ENCODE assay signal across 1 cellular context in the genomic region with DNA sequence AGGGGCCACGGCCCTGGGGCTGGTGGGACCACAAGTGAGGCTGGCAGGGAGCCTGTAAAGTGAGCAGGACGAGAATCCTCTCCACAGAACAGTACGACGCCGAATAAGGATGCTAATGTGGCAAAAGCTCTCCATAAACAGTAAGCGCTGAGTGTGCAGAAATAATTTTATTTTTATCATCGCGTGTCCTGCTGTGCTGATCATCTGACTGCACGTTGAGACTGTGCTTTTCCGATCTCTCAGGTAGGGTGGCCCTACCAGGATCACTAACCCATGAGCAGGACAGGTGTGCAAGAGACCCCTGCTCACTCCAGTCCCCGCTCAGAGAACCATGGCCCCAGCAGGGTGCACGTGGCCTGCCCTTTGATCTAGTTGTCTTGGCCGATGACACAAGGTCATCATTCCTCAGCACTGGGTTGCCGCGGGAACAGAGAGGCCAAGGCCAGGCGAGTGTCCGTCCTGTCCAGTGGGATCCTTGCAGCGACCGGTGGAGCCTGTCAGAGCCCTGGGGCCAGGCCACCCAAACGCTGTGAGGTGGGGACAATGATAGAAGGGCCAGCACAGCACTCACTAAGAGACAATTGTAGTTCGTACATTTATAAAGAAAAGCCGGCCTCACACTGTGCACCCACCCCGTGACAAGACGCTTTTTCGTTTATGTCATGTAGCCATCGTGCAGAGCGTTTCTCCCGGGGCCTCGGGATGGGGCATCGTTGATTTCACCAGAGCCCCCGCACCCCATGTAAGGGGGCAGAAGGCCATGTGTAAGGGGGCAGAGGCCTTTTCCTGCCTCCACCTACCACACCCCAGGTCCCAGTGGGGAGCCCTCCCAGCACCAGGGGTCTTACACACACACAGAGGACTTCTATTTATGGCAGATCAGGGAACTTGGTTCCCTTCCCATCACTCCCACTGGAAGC.
TF ChIP-seq lines count a peak whose summit lies in the region.

No MANE protein-coding gene starts in this region.

TF ChIP-seq in HepG2, 621 proteins besides CTCF, POLR2A, EP300 and RAD21 (continued from another document):
- TF ChIP-seq NR2C2 (CRISPR knock-in tag; IDR thresholded peaks at IDR 0.05; ENCODE audit: borderline replicate concordance) = peak; percentile 77
- peak; percentile 49; the same call in 1 of the 2 replicates for TF ChIP-seq POGZ (CRISPR knock-in tag; IDR thresholded peaks at IDR 0.05)
- TF ChIP-seq ZNF788 (CRISPR knock-in tag; IDR thresholded peaks at IDR 0.05; ENCODE audit: borderline replicate concordance) = peak; percentile 71; the same call in 1 of the 2 replicates
- TF ChIP-seq ZNF543 (CRISPR knock-in tag; IDR thresholded peaks at IDR 0.05) = 0 out of 2 replicates have a peak, but pooled peaks have one; percentile 63
- no peak for TF ChIP-seq ISL2 (CRISPR knock-in tag; IDR thresholded peaks at IDR 0.05)
- TF ChIP-seq PAXIP1 (CRISPR knock-in tag; conservative IDR thresholded peaks at IDR 0.05) = peak; percentile 80
- TF ChIP-seq FOXK1 (CRISPR knock-in tag; IDR thresholded peaks at IDR 0.05; ENCODE audit: borderline replicate concordance, low read depth) = peak; percentile 51; the same call in 1 of the 2 replicates
- peak; percentile 57; the same call in 1 of the 2 replicates for TF ChIP-seq ZNF609 (CRISPR knock-in tag; IDR thresholded peaks at IDR 0.05; ENCODE audit: borderline replicate concordance)
- TF ChIP-seq, protein P1, sequence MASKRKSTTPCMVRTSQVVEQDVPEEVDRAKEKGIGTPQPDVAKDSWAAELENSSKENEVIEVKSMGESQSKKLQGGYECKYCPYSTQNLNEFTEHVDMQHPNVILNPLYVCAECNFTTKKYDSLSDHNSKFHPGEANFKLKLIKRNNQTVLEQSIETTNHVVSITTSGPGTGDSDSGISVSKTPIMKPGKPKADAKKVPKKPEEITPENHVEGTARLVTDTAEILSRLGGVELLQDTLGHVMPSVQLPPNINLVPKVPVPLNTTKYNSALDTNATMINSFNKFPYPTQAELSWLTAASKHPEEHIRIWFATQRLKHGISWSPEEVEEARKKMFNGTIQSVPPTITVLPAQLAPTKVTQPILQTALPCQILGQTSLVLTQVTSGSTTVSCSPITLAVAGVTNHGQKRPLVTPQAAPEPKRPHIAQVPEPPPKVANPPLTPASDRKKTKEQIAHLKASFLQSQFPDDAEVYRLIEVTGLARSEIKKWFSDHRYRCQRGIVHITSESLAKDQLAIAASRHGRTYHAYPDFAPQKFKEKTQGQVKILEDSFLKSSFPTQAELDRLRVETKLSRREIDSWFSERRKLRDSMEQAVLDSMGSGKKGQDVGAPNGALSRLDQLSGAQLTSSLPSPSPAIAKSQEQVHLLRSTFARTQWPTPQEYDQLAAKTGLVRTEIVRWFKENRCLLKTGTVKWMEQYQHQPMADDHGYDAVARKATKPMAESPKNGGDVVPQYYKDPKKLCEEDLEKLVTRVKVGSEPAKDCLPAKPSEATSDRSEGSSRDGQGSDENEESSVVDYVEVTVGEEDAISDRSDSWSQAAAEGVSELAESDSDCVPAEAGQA (IDR thresholded peaks at IDR 0.05; ENCODE audit: low read depth) = 0 out of 2 replicates have a peak, but pooled peaks have one; percentile 29
- TF ChIP-seq, protein P1 (CRISPR knock-in tag; IDR thresholded peaks at IDR 0.05; ENCODE audit: borderline replicate concordance) = no peak
- peak; percentile 74 for TF ChIP-seq RFX3 (CRISPR knock-in tag; IDR thresholded peaks at IDR 0.05)
- TF ChIP-seq RARA (CRISPR knock-in tag; IDR thresholded peaks at IDR 0.05) = peak; percentile 98
- TF ChIP-seq THAP9 (CRISPR knock-in tag; IDR thresholded peaks at IDR 0.05; ENCODE audit: borderline replicate concordance) = peak; percentile 35; the same call in 1 of the 2 replicates
- TF ChIP-seq, protein P2, sequence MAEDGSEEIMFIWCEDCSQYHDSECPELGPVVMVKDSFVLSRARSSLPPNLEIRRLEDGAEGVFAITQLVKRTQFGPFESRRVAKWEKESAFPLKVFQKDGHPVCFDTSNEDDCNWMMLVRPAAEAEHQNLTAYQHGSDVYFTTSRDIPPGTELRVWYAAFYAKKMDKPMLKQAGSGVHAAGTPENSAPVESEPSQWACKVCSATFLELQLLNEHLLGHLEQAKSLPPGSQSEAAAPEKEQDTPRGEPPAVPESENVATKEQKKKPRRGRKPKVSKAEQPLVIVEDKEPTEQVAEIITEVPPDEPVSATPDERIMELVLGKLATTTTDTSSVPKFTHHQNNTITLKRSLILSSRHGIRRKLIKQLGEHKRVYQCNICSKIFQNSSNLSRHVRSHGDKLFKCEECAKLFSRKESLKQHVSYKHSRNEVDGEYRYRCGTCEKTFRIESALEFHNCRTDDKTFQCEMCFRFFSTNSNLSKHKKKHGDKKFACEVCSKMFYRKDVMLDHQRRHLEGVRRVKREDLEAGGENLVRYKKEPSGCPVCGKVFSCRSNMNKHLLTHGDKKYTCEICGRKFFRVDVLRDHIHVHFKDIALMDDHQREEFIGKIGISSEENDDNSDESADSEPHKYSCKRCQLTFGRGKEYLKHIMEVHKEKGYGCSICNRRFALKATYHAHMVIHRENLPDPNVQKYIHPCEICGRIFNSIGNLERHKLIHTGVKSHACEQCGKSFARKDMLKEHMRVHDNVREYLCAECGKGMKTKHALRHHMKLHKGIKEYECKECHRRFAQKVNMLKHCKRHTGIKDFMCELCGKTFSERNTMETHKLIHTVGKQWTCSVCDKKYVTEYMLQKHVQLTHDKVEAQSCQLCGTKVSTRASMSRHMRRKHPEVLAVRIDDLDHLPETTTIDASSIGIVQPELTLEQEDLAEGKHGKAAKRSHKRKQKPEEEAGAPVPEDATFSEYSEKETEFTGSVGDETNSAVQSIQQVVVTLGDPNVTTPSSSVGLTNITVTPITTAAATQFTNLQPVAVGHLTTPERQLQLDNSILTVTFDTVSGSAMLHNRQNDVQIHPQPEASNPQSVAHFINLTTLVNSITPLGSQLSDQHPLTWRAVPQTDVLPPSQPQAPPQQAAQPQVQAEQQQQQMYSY (CRISPR knock-in tag; IDR thresholded peaks at IDR 0.05) = no peak
- no peak for TF ChIP-seq ZNF432 (CRISPR knock-in tag; IDR thresholded peaks at IDR 0.05; ENCODE audit: borderline replicate concordance)
TF ChIP-seq in HepG2: peak in this region for 119.
